23 cellular contexts compared by ENCODE assay signal in genomic region chr19:54883228-54883627, GRCh38. TPM values are rescaled to one million over a fixed set of nuclear protein-coding genes. Genes with fewer than 3 reads are reported as not detected.
DNase-seq lines count a peak whose midpoint lies in the region; ATAC-seq and TF ChIP-seq lines count a peak whose summit lies in the region.
"Had no signal": no experiment of that assay in that cellular context is flagged by ENCODE, and none has a peak within 500 bp of the region (broad histone marks: within the 10 kb centered on the region; RNA-seq: fewer than 3 reads in every experiment).

No MANE protein-coding gene starts in this region.

- TF ChIP-seq CTCF in SU-DHL-6 (IDR thresholded peaks at IDR 0.05; ENCODE audit: insufficient read depth, low read length, poor library complexity, severe bottlenecking) (no peak), lower lobe of right lung (IDR thresholded peaks at IDR 0.05) (no peak)

- H3K36me3 Mint-ChIP-seq in activated CD4-positive, alpha-beta T cell treated with anti-CD3 and anti-CD28 coated beads, Interleukin-2, amount 10 ng/mL, durations not matched to agents 7 days and 5 days (ENCODE audit: low read depth): no peaks in the 10 kb centered on the region

- no peak overlapping the region for H3K4ac ChIP-seq in neuronal stem cell (ENCODE audit: low read length)

- no peak overlapping the region for H4K8ac ChIP-seq in neuronal stem cell (ENCODE audit: low read depth, low read length)

- CTCF ChIA-PET in activated CD4-positive, alpha-beta T cell treated with anti-CD3 and anti-CD28 coated beads, Interleukin-2, amount 10 ng/mL, durations not matched to agents 7 days and 5 days (lab: Charles Lee): interaction anchor here (0.5 kb wide), 1 partner anchor 351 kb away, joined by 3 read pairs; no protein-coding TSS in a partner anchor

- H3K27ac ChIP-seq in Karpas-422 (ENCODE audit: low read length) (no peak overlapping the region), SU-DHL-6 (ENCODE audit: low read depth, low read length) (no peak overlapping the region), neuronal stem cell (replicated peaks; ENCODE audit: low read length) (no peak overlapping the region), lower lobe of right lung (no peak overlapping the region)
- H3K27ac ChIP-seq: C4-2B, SJCRH30 had no signal

- no peak overlapping the region for H3K9ac ChIP-seq in Karpas-422 (ENCODE audit: low read length)
- 0 out of 2 replicates have a peak overlapping the region, but pooled peaks have one; percentile 15 for H3K9ac ChIP-seq in SU-DHL-6 (ENCODE audit: low read length)
- H3K9ac ChIP-seq in neuronal stem cell (ENCODE audit: low read depth, low read length, poor library complexity): peak overlapping the region; percentile 77

- H4K91ac ChIP-seq in neuronal stem cell (ENCODE audit: low read depth, low read length, poor library complexity): no peak overlapping the region

- H3K79me1 ChIP-seq in neuronal stem cell (ENCODE audit: low read depth, low read length): peaks cover 2% of the 10 kb centered on the region

- H2AK5ac ChIP-seq in neuronal stem cell (ENCODE audit: low read depth, low read length): peak overlapping the region; percentile 46

- no peak overlapping the region for H2AFZ ChIP-seq in Karpas-422 (ENCODE audit: low read length)
- peak overlapping the region; percentile 72 for H2AFZ ChIP-seq in SU-DHL-6 (ENCODE audit: low read depth, low read length, severe bottlenecking)
- H2AFZ ChIP-seq in neuronal stem cell (ENCODE audit: low read length): no peak overlapping the region

- peak overlapping the region; percentile 24 for H2BK5ac ChIP-seq in neuronal stem cell (ENCODE audit: low read length)

- H3K27ac Mint-ChIP-seq in activated CD4-positive, alpha-beta T cell treated with anti-CD3 and anti-CD28 coated beads, Interleukin-2, amount 10 ng/mL, durations not matched to agents 7 days and 5 days: peak overlapping the region; percentile 89
- H3K27ac Mint-ChIP-seq: H9 had no signal

- peak overlapping the region; percentile 76 for H3K18ac ChIP-seq in neuronal stem cell (ENCODE audit: low read length)

- no peak overlapping the region for H2BK120ac ChIP-seq in neuronal stem cell (ENCODE audit: low read depth, low read length)

- peak overlapping the region; percentile 67 for H2BK15ac ChIP-seq in neuronal stem cell (ENCODE audit: low read length)

- no peaks in the 10 kb centered on the region for H3K4me1 ChIP-seq in Karpas-422 (ENCODE audit: low read length)
- no peaks in the 10 kb centered on the region for H3K4me1 ChIP-seq in neuronal stem cell (ENCODE audit: control insufficient read depth in 2 of 2, insufficient read depth in 1 of 2, low read depth in 1 of 2, low read length in 2 of 2)
- H3K4me1 ChIP-seq in lower lobe of right lung: no peaks in the 10 kb centered on the region
- H3K4me1 ChIP-seq: SJCRH30 had no signal

- H3K9me2 ChIP-seq in Karpas-422 (replicated peaks; ENCODE audit: insufficient read depth, low read length) (no peaks in the 10 kb centered on the region), SU-DHL-6 (replicated peaks; ENCODE audit: insufficient read depth, low read length) (no peaks in the 10 kb centered on the region)

- intact Hi-C loops in lower lobe of right lung (cut with DNase I): no loop called here

- H4K20me1 ChIP-seq in Karpas-422 (ENCODE audit: insufficient read depth, low read depth, low read length) (no peaks in the 10 kb centered on the region), SU-DHL-6 (ENCODE audit: low read depth, low read length) (no peaks in the 10 kb centered on the region)

- H3K4me3 ChIP-seq in Karpas-422 (ENCODE audit: low read length) (no peak overlapping the region), SU-DHL-6 (ENCODE audit: insufficient read depth, low read length, poor library complexity, severe bottlenecking) (no peak overlapping the region), neuronal stem cell (ENCODE audit: low read length in 2 of 2) (no peak overlapping the region), lower lobe of right lung (no peak overlapping the region)
- H3K4me3 ChIP-seq: SJCRH30 had no signal

- no peaks in the 10 kb centered on the region for H3K79me2 ChIP-seq in Karpas-422 (ENCODE audit: low read length)
- no peaks in the 10 kb centered on the region for H3K79me2 ChIP-seq in SU-DHL-6 (ENCODE audit: insufficient read depth, low read length)

- peak overlapping the region; percentile 20 for H3K23ac ChIP-seq in neuronal stem cell (ENCODE audit: low read depth, low read length, poor library complexity)

- H3K27me3 Mint-ChIP-seq in activated CD4-positive, alpha-beta T cell treated with anti-CD3 and anti-CD28 coated beads, Interleukin-2, amount 10 ng/mL, durations not matched to agents 7 days and 5 days: peaks cover 17% of the 10 kb centered on the region

- no peak overlapping the region for H3K4me2 ChIP-seq in Karpas-422 (ENCODE audit: low read depth, low read length, poor library complexity, severe bottlenecking)
- H3K4me2 ChIP-seq in SU-DHL-6 (ENCODE audit: low read depth, low read length, poor library complexity, severe bottlenecking): peak overlapping the region; percentile 62
- H3K4me2 ChIP-seq in neuronal stem cell (ENCODE audit: insufficient read depth, low read length, poor library complexity, severe bottlenecking): no peak overlapping the region

- no peaks in the 10 kb centered on the region for H3K9me3 Mint-ChIP-seq in activated CD4-positive, alpha-beta T cell treated with anti-CD3 and anti-CD28 coated beads, Interleukin-2, amount 10 ng/mL, durations not matched to agents 7 days and 5 days

- no CpG with 5 or more reads among the region's 9 CpGs for WGBS in neuronal stem cell (ENCODE audit: extremely low coverage in 2 of 2, insufficient read length in 2 of 2, insufficient replicate concordance in 1 of 2), 2 donors

- H3K4me3 Mint-ChIP-seq in activated CD4-positive, alpha-beta T cell treated with anti-CD3 and anti-CD28 coated beads, Interleukin-2, amount 10 ng/mL, durations not matched to agents 7 days and 5 days: no peak overlapping the region
- H3K4me3 Mint-ChIP-seq: H9 had no signal

- H2BK12ac ChIP-seq in neuronal stem cell (ENCODE audit: low read length): no peak overlapping the region

- ATAC-seq in lower lobe of right lung: no peak

- no peaks in the 10 kb centered on the region for H3K27me3 ChIP-seq in Karpas-422 (ENCODE audit: low read length)
- no peaks in the 10 kb centered on the region for H3K27me3 ChIP-seq in SU-DHL-6 (ENCODE audit: low read length)
- peaks cover 0 to 7% (median 2%) of the 10 kb centered on the region in 3 experiments for H3K27me3 ChIP-seq in neuronal stem cell (ENCODE audit: control insufficient read depth in 3 of 3, insufficient read depth in 3 of 3, low read depth in 1 of 3, low read length in 3 of 3)
- H3K27me3 ChIP-seq in lower lobe of right lung (ENCODE audit: low read depth): peaks cover 28% of the 10 kb centered on the region
- H3K27me3 ChIP-seq: SJCRH30 had no signal

- H3K4me1 Mint-ChIP-seq in activated CD4-positive, alpha-beta T cell treated with anti-CD3 and anti-CD28 coated beads, Interleukin-2, amount 10 ng/mL, durations not matched to agents 7 days and 5 days: peaks cover 14% of the 10 kb centered on the region

- H3K36me3 ChIP-seq in Karpas-422 (ENCODE audit: insufficient read depth, low read length): no peaks in the 10 kb centered on the region
- H3K36me3 ChIP-seq in SU-DHL-6 (ENCODE audit: low read length): no peaks in the 10 kb centered on the region
- H3K36me3 ChIP-seq in neuronal stem cell (replicated peaks in 1 of 2; ENCODE audit: control insufficient read depth in 2 of 2, insufficient read depth in 2 of 2, low read length in 2 of 2): no peaks in the 10 kb centered on the region
- no peaks in the 10 kb centered on the region for H3K36me3 ChIP-seq in lower lobe of right lung
- H3K36me3 ChIP-seq: SJCRH30 had no signal

- POLR2A ChIA-PET in activated CD4-positive, alpha-beta T cell treated with anti-CD3 and anti-CD28 coated beads, Interleukin-2, amount 10 ng/mL, durations not matched to agents 7 days and 5 days (lab: Charles Lee): no interaction called here

- H3F3A ChIP-seq in SU-DHL-6 (ENCODE audit: insufficient read depth): no peaks in the 10 kb centered on the region

- H3K14ac ChIP-seq in neuronal stem cell (ENCODE audit: low read length): peak overlapping the region; percentile 71

- DNase-seq in activated CD4-positive, alpha-beta T cell treated with anti-CD3 and anti-CD28 coated beads, Interleukin-2, amount 10 ng/mL, durations not matched to agents 7 days and 5 days: no peak
- DNase-seq in activated CD4-positive, alpha-beta T cell treated with anti-CD3 and anti-CD28 coated beads, Interleukin-2, amount 50 U/mL, for 4 hours: no peak
- DNase-seq in Karpas-422 (peak; percentile 26), neuronal stem cell (ENCODE audit: low spot score) (no peak), DMS 273 (lab: John Stamatoyannopoulos, UW; ENCODE audit: unreplicated experiment) (no peak), lower lobe of right lung (no peak)
- DNase-seq in stimulated activated CD4-positive, alpha-beta T cell treated with anti-CD3 and anti-CD28 coated beads, Interleukin-15, amount 100 ng/mL, for 24 hours: no peak
- DNase-seq: COR-L47, DMS153, EL, IMR-90, NCI-H1436, NCI-H2029, NCI-H2171 treated with DMSO at 0.1 percent for 48 hours, NCI-H446 treated with DMSO at 0.1 percent for 48 hours, NCI-H748 treated with DMSO at 0.1 percent for 48 hours, SJCRH30 had no signal

- H3K9me3 ChIP-seq in Karpas-422 (ENCODE audit: low read length): no peaks in the 10 kb centered on the region
- no peaks in the 10 kb centered on the region for H3K9me3 ChIP-seq in SU-DHL-6 (ENCODE audit: insufficient read depth, low read length)
- H3K9me3 ChIP-seq in neuronal stem cell (replicated peaks in 1 of 2; ENCODE audit: control insufficient read depth in 2 of 2, insufficient read depth in 1 of 2, low read depth in 1 of 2, low read length in 2 of 2): peaks cover 0 to 2% of the 10 kb centered on the region in 2 donors
- H3K9me3 ChIP-seq in lower lobe of right lung: no peaks in the 10 kb centered on the region
- H3K9me3 ChIP-seq: SJCRH30 had no signal

RNA-seq across cellular contexts. Expression of gene FCAR, which starts 9.2 kb away (rescaled TPM):
- total RNA-seq in activated CD4-positive, alpha-beta T cell treated with anti-CD3 and anti-CD28 coated beads, Interleukin-2, amount 10 ng/mL, durations not matched to agents 7 days and 5 days: not detected
- total RNA-seq in Karpas-422 (2014; rRNA removed; shearing (Covaris generic); ENCODE audit: low replicate concordance): not detected in 2 replicates
- not detected for polyA plus RNA-seq in neuronal stem cell (2013, experiment 1 of 2)
- polyA plus RNA-seq in neuronal stem cell (2013, experiment 2 of 2): not detected
- 6.7 TPM for total RNA-seq in lower lobe of right lung
- total RNA-seq: A172, H9, HT1080, IMR-90, RPMI7951, SJCRH30 had no signal
- polyA plus RNA-seq: IMR-90 had no signal

RNA-seq across cellular contexts. Expression of gene NCR1, which starts 22.7 kb away (rescaled TPM):
- total RNA-seq in activated CD4-positive, alpha-beta T cell treated with anti-CD3 and anti-CD28 coated beads, Interleukin-2, amount 10 ng/mL, durations not matched to agents 7 days and 5 days: not detected
- not detected in 2 replicates for total RNA-seq in Karpas-422 (2014; rRNA removed; shearing (Covaris generic); ENCODE audit: low replicate concordance)
- polyA plus RNA-seq in neuronal stem cell (2013, experiment 1 of 2): not detected
- polyA plus RNA-seq in neuronal stem cell (2013, experiment 2 of 2): not detected
- 2.4 TPM for total RNA-seq in lower lobe of right lung
- total RNA-seq: A172, IMR-90, RPMI7951, SJCRH30 had no signal
- polyA plus RNA-seq: IMR-90 had no signal

RNA-seq across cellular contexts. Expression of gene KIR3DL2, which starts 33.0 kb away (rescaled TPM):
- 1 to 10 TPM; 2.8 to 3.1 TPM for total RNA-seq in activated CD4-positive, alpha-beta T cell treated with anti-CD3 and anti-CD28 coated beads, Interleukin-2, amount 10 ng/mL, durations not matched to agents 7 days and 5 days
- total RNA-seq in Karpas-422 (2014; rRNA removed; shearing (Covaris generic); ENCODE audit: low replicate concordance): not detected in 2 replicates
- not detected for polyA plus RNA-seq in neuronal stem cell (2013, experiment 1 of 2)
- not detected for polyA plus RNA-seq in neuronal stem cell (2013, experiment 2 of 2)
- total RNA-seq in lower lobe of right lung: not detected
- total RNA-seq: A172, H9, HT1080, IMR-90, RPMI7951, SJCRH30 had no signal
- polyA plus RNA-seq: IMR-90 had no signal

RNA-seq across cellular contexts. Expression of gene KIR2DS4, which starts 50.8 kb away (rescaled TPM):
- total RNA-seq in activated CD4-positive, alpha-beta T cell treated with anti-CD3 and anti-CD28 coated beads, Interleukin-2, amount 10 ng/mL, durations not matched to agents 7 days and 5 days: under 1 TPM in 1 of 2 experiments, not detected in 1; 0.44 TPM
- not detected in 2 replicates for total RNA-seq in Karpas-422 (2014; rRNA removed; shearing (Covaris generic); ENCODE audit: low replicate concordance)
- polyA plus RNA-seq in neuronal stem cell (2013, experiment 1 of 2): not detected
- polyA plus RNA-seq in neuronal stem cell (2013, experiment 2 of 2): not detected
- 0.38 TPM for total RNA-seq in lower lobe of right lung
- total RNA-seq: A172, H9, HT1080, IMR-90, RPMI7951, SJCRH30 had no signal
- polyA plus RNA-seq: IMR-90 had no signal
